ENCODE assay signal across 19 cellular contexts in the genomic region with DNA sequence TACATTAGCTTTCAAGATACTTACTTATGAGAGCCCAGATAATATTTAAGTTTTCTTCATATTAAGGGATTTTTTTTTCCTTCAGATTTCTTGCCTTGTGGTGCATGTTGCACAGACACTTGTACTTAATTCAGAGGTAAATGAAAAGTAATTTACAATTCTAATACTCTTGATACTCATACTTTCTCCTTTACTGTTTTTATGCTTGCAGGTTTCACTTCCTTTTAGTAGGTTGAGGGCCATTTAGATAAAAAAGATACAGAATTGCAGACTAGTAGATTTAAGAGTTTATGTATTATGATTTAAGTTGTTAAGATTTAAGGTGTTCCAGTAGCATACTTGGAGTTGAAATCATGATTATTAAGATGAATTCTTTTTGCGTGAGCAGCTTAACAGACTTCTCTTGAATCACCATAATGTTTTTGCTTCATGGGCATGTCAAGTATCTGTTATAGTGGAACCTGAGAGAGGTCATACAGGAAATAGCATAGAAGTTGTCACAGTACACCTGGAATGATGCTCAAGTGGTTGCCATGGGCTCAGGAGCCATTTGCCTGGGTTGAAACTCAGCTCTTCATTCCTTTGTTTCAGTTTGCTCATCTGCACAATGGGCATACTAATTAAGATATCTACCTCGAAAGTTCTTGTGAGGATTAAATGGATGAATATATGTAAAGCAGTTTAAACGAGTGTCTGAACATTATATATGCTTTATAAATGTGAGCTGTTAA.
DNase-seq lines count a peak whose midpoint lies in the region; ATAC-seq, FAIRE-seq and TF ChIP-seq lines count a peak whose summit lies in the region.
"Had no signal": no experiment of that assay in that cellular context is flagged by ENCODE, and none has a peak within 500 bp of the region (broad histone marks: within the 10 kb centered on the region; RNA-seq: fewer than 3 reads in every experiment).

No MANE protein-coding gene starts in this region.

- CTCF ChIA-PET in GM12878 (lab: Yijun Ruan, JAX), result interaction anchor here (0.9 kb wide), 1 partner anchor 9 kb away, joined by 3 read pairs; no protein-coding TSS in a partner anchor
- CTCF ChIA-PET in activated CD8-positive, alpha-beta memory T cell treated with anti-CD3 and anti-CD28 coated beads, Interleukin-2, amount 10 ng/mL, durations not matched to agents 7 days and 5 days (lab: Charles Lee), result no interaction called here

- H3K4me3 Mint-ChIP-seq in activated CD8-positive, alpha-beta memory T cell treated with anti-CD3 and anti-CD28 coated beads, Interleukin-2, amount 10 ng/mL, durations not matched to agents 7 days and 5 days, result no peak overlapping the region
- H3K4me3 Mint-ChIP-seq: activated naive CD8-positive, alpha-beta T cell treated with anti-CD3 and anti-CD28 coated beads, Interleukin-2, amount 10 ng/mL, durations not matched to agents 7 days and 5 days had no signal

- FAIRE-seq in GM12878 (lab: Jason Lieb, UNC), result peak; percentile 7
- FAIRE-seq: keratinocyte had no signal

- RAD21 ChIA-PET in GM12878 (lab: Charles Lee; ENCODE audit: unreplicated experiment), result no interaction called here

- POLR2A ChIA-PET in GM12878 (lab: Charles Lee), result no interaction called here

- 38% methylated on average over 3 of the region's 3 CpGs for WGBS in GM12878 (ENCODE audit: insufficient coverage, insufficient replicate concordance, low lambda C conversion rate, missing lambda C conversion rate)

- H3K4me1 ChIP-seq in MM.1S (ENCODE audit: low read length) (0 out of 2 replicates have a peak, but pooled peaks cover 9% of the 10 kb centered on the region), GM12878 (ENCODE audit: control insufficient read depth, insufficient read depth, low read length) (no peaks in the 10 kb centered on the region), foreskin keratinocyte (no peaks in the 10 kb centered on the region)

- no peak overlapping the region for H3K27ac ChIP-seq in MM.1S (ENCODE audit: low read length)
- no peak overlapping the region for H3K27ac ChIP-seq in GM12878 (ENCODE audit: control insufficient read depth, insufficient read depth)
- H3K27ac ChIP-seq in coronary artery, result no peak overlapping the region
- H3K27ac ChIP-seq in foreskin keratinocyte, result no peak overlapping the region
- H3K27ac ChIP-seq: KMS-11, PC-9 had no signal

- no peaks in the 10 kb centered on the region for H4K20me1 ChIP-seq in MM.1S (ENCODE audit: insufficient read depth, low read length)
- H4K20me1 ChIP-seq in GM12878 (ENCODE audit: control insufficient read depth, insufficient read depth), result no peaks in the 10 kb centered on the region

- intact Hi-C loops in GM12878 (cut with micrococcal nuclease; ENCODE audit: unreplicated experiment), result no loop called here

- TF ChIP-seq EP300 in GM12878 (IDR thresholded peaks at IDR 0.05; ENCODE audit: borderline replicate concordance in 1 of 2, control insufficient read depth in 1 of 2, low read depth in 2 of 2, low read length in 2 of 2), result no peak

- TF ChIP-seq POLR2A in GM12878 (IDR thresholded peaks at IDR 0.05; ENCODE audit: low read depth, low read length), result no peak

- no peaks in the 10 kb centered on the region for H3K79me2 ChIP-seq in MM.1S (ENCODE audit: low read length)
- no peaks in the 10 kb centered on the region for H3K79me2 ChIP-seq in GM12878 (ENCODE audit: control insufficient read depth, insufficient read depth, low read length)

- H3K9me3 Mint-ChIP-seq in activated CD8-positive, alpha-beta memory T cell treated with anti-CD3 and anti-CD28 coated beads, Interleukin-2, amount 10 ng/mL, durations not matched to agents 7 days and 5 days (ENCODE audit: low read depth), result no peaks in the 10 kb centered on the region
- H3K9me3 Mint-ChIP-seq: activated naive CD8-positive, alpha-beta T cell treated with anti-CD3 and anti-CD28 coated beads, Interleukin-2, amount 10 ng/mL, durations not matched to agents 7 days and 5 days had no signal

- no peak overlapping the region for H3K27ac Mint-ChIP-seq in activated CD8-positive, alpha-beta memory T cell treated with anti-CD3 and anti-CD28 coated beads, Interleukin-2, amount 10 ng/mL, durations not matched to agents 7 days and 5 days
- H3K27ac Mint-ChIP-seq: activated naive CD8-positive, alpha-beta T cell treated with anti-CD3 and anti-CD28 coated beads, Interleukin-2, amount 10 ng/mL, durations not matched to agents 7 days and 5 days had no signal

- no peaks in the 10 kb centered on the region for H3K27me3 ChIP-seq in MM.1S (replicated peaks; ENCODE audit: insufficient read depth, low read length)
- no peaks in the 10 kb centered on the region; a peak in 1 of 4 replicates for H3K27me3 ChIP-seq in GM12878 (replicated peaks in 1 of 2; ENCODE audit: control insufficient read depth in 2 of 2, insufficient read depth in 2 of 2, low read length in 1 of 2)
- H3K27me3 ChIP-seq in foreskin keratinocyte, result no peaks in the 10 kb centered on the region
- H3K27me3 ChIP-seq: transverse colon had no signal

- no peak overlapping the region for H3K9ac ChIP-seq in MM.1S (ENCODE audit: low read length)
- no peak overlapping the region for H3K9ac ChIP-seq in GM12878 (ENCODE audit: control insufficient read depth, insufficient read depth, low read length)
- H3K9ac ChIP-seq: KMS-11 had no signal

- BruUV-seq in GM12878 (replicated peaks; lab: Mats Ljungman, UMichigan), result no TSS peak

- no peaks in the 10 kb centered on the region for H3F3A ChIP-seq in MM.1S (ENCODE audit: insufficient read depth, low read length)

- H2AFZ ChIP-seq in MM.1S (ENCODE audit: low read length) (no peak overlapping the region), GM12878 (ENCODE audit: control insufficient read depth, low read depth, low read length) (no peak overlapping the region)
- H2AFZ ChIP-seq: PC-9 had no signal

- no peaks in the 10 kb centered on the region for H3K36me3 Mint-ChIP-seq in activated CD8-positive, alpha-beta memory T cell treated with anti-CD3 and anti-CD28 coated beads, Interleukin-2, amount 10 ng/mL, durations not matched to agents 7 days and 5 days

- TF ChIP-seq RAD21 in GM12878 (IDR thresholded peaks at IDR 0.05; ENCODE audit: insufficient read depth, low read depth, low read length), result no peak

- H3K4me3 ChIP-seq in MM.1S (ENCODE audit: low read length), result no peak overlapping the region
- H3K4me3 ChIP-seq in GM12878, result no peak overlapping the region
- no peak overlapping the region for H3K4me3 ChIP-seq in coronary artery
- H3K4me3 ChIP-seq: PC-9, transverse colon had no signal

- DNase-seq in DMS79 treated with DMSO at 0.1 percent for 48 hours (lab: John Stamatoyannopoulos, UW), result peak; percentile 59
- DNase-seq in MM.1S, result peak; percentile 11
- no peak for DNase-seq in GM12878 (ENCODE audit: low read depth, low spot score)
- no peak for DNase-seq in coronary artery (ENCODE audit: low spot score)
- DNase-seq in stimulated activated CD4-positive, alpha-beta T cell treated with anti-CD3 and anti-CD28 coated beads, Interleukin-2, amount 100 ng/mL, for 24 hours, result no peak
- no peak for DNase-seq in activated CD8-positive, alpha-beta memory T cell treated with anti-CD3 and anti-CD28 coated beads, Interleukin-2, amount 10 ng/mL, durations not matched to agents 7 days and 5 days
- DNase-seq in foreskin keratinocyte, result no peak
- DNase-seq: activated naive CD8-positive, alpha-beta T cell treated with anti-CD3 and anti-CD28 coated beads, Interleukin-2, amount 10 ng/mL, durations not matched to agents 7 days and 5 days; activated T-cell treated with anti-CD3 and anti-CD28 coated beads for 4 hours; caudate nucleus; glutamatergic neuron; NCI-H2107; PC-9; posterior cingulate gyrus; transverse colon had no signal

- ATAC-seq in GM21367 (IDR thresholded peaks at IDR 0.05; ENCODE audit: unreplicated experiment) (peak; percentile 59), GM12878 (peak; percentile 48; the same call in 2 of the 3 replicates), foreskin keratinocyte (no peak)
- no peak for ATAC-seq in activated CD8-positive, alpha-beta memory T cell treated with anti-CD3 and anti-CD28 coated beads, Interleukin-2, amount 10 ng/mL, durations not matched to agents 7 days and 5 days
- ATAC-seq: activated CD4-positive, CD25-positive, alpha-beta regulatory T cell treated with anti-CD3 and anti-CD28 coated beads, Interleukin-2, amount 50 U/mL, for 24 hours had no signal

- SMC1A ChIA-PET in GM12878 (lab: Charles Lee; ENCODE audit: uncharacterized antibody, unreplicated experiment), result interaction anchor here (0.7 kb wide), 1 partner anchor 224 kb away, joined by 3 read pairs; no protein-coding TSS in a partner anchor

- in situ Hi-C loops in GM12878 (cut with MboI), result no loop called here

- H3K9me3 ChIP-seq in MM.1S (replicated peaks; ENCODE audit: insufficient read depth, low read length) (no peaks in the 10 kb centered on the region), GM12878 (replicated peaks; ENCODE audit: control insufficient read depth, insufficient read depth, low read length) (no peaks in the 10 kb centered on the region)
- H3K9me3 ChIP-seq: transverse colon had no signal

- no peaks in the 10 kb centered on the region for H3K9me2 ChIP-seq in MM.1S (replicated peaks; ENCODE audit: insufficient read depth, low read length)

- H3K4me1 Mint-ChIP-seq in activated CD8-positive, alpha-beta memory T cell treated with anti-CD3 and anti-CD28 coated beads, Interleukin-2, amount 10 ng/mL, durations not matched to agents 7 days and 5 days, result peaks cover 5% of the 10 kb centered on the region
- H3K4me1 Mint-ChIP-seq: activated naive CD8-positive, alpha-beta T cell treated with anti-CD3 and anti-CD28 coated beads, Interleukin-2, amount 10 ng/mL, durations not matched to agents 7 days and 5 days had no signal

- H3K27me3 Mint-ChIP-seq in activated CD8-positive, alpha-beta memory T cell treated with anti-CD3 and anti-CD28 coated beads, Interleukin-2, amount 10 ng/mL, durations not matched to agents 7 days and 5 days, result no peaks in the 10 kb centered on the region
- H3K27me3 Mint-ChIP-seq: activated naive CD8-positive, alpha-beta T cell treated with anti-CD3 and anti-CD28 coated beads, Interleukin-2, amount 10 ng/mL, durations not matched to agents 7 days and 5 days had no signal

- no peak overlapping the region for H3K4me2 ChIP-seq in MM.1S (ENCODE audit: low read depth, low read length)
- H3K4me2 ChIP-seq in GM12878 (ENCODE audit: control insufficient read depth, insufficient read depth), result no peak overlapping the region
- H3K4me2 ChIP-seq: KMS-11, PC-9 had no signal

- no peak for TF ChIP-seq CTCF in MM.1S (IDR thresholded peaks at IDR 0.05; ENCODE audit: low read length)
- TF ChIP-seq CTCF in GM12878 (IDR thresholded peaks at IDR 0.05 in 2 of 3, conservative IDR thresholded peaks at IDR 0.05 in 1 of 3; ENCODE audit: control insufficient read depth in 2 of 3, extremely low read depth in 1 of 3, insufficient read depth in 1 of 3, low read depth in 3 of 3, low read length in 3 of 3), result no peak
- TF ChIP-seq CTCF in coronary artery (IDR thresholded peaks at IDR 0.05), result no peak
- TF ChIP-seq CTCF in foreskin keratinocyte (conservative IDR thresholded peaks at IDR 0.05), result no peak

- H3K36me3 ChIP-seq in MM.1S (replicated peaks; ENCODE audit: insufficient read depth, low read length), result no peaks in the 10 kb centered on the region
- no peaks in the 10 kb centered on the region for H3K36me3 ChIP-seq in GM12878 (ENCODE audit: control insufficient read depth in 2 of 2, insufficient read depth in 2 of 2, low read length in 1 of 2)
- H3K36me3 ChIP-seq: transverse colon had no signal

TF ChIP-seq in GM12878, 131 proteins besides CTCF, POLR2A, EP300 and RAD21 (continues in another document):
- peak; percentile 72; the same call in 1 of the 2 replicates for TF ChIP-seq SPI1 (IDR thresholded peaks at IDR 0.05; ENCODE audit: borderline replicate concordance, insufficient read depth, low read depth, low read length)

Comparison
In these comparisons a context has a peak if more than half of its experiments do, and no peak if none do; other contexts are left out.
1. DNase-seq: peak in DMS79 treated with DMSO at 0.1 percent for 48 hours (single experiment) and MM.1S (single experiment); none in GM12878 (single experiment), coronary artery (single experiment), stimulated activated CD4-positive, alpha-beta T cell treated with anti-CD3 and anti-CD28 coated beads, Interleukin-2, amount 100 ng/mL, for 24 hours (0 of 2), activated CD8-positive, alpha-beta memory T cell treated with anti-CD3 and anti-CD28 coated beads, Interleukin-2, amount 10 ng/mL, durations not matched to agents 7 days and 5 days (single experiment) and foreskin keratinocyte (0 of 2).
2. ATAC-seq: peak in GM21367 (single experiment) and GM12878 (single experiment); none in activated CD8-positive, alpha-beta memory T cell treated with anti-CD3 and anti-CD28 coated beads, Interleukin-2, amount 10 ng/mL, durations not matched to agents 7 days and 5 days (single experiment) and foreskin keratinocyte (single experiment).